Comparison of ENCODE assay signal across 2 cellular contexts in the genomic region with DNA sequence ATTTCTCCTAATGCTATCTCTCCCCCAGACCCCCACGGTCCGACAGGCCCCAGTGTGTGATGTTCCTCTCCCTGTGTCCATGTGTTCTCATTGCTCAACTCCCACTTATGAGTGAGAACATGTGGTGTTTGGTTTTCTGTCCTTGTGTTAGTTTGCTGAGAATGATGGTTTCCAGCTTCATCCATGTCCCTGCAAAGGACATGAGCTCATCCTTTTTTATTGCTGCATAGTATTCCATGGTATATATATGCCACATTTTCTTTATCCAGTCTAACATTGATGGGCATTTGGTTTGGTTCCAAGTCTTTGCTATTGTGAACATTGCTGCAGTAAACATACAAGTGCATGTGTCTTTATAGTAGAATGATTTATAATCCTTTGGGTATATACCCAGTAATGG.
TF ChIP-seq lines count a peak whose summit lies in the region.

No MANE protein-coding gene starts in this region.

TF ChIP-seq in HEK293, 187 proteins besides CTCF, POLR2A, EP300 and RAD21:
- TF ChIP-seq, protein P1, sequence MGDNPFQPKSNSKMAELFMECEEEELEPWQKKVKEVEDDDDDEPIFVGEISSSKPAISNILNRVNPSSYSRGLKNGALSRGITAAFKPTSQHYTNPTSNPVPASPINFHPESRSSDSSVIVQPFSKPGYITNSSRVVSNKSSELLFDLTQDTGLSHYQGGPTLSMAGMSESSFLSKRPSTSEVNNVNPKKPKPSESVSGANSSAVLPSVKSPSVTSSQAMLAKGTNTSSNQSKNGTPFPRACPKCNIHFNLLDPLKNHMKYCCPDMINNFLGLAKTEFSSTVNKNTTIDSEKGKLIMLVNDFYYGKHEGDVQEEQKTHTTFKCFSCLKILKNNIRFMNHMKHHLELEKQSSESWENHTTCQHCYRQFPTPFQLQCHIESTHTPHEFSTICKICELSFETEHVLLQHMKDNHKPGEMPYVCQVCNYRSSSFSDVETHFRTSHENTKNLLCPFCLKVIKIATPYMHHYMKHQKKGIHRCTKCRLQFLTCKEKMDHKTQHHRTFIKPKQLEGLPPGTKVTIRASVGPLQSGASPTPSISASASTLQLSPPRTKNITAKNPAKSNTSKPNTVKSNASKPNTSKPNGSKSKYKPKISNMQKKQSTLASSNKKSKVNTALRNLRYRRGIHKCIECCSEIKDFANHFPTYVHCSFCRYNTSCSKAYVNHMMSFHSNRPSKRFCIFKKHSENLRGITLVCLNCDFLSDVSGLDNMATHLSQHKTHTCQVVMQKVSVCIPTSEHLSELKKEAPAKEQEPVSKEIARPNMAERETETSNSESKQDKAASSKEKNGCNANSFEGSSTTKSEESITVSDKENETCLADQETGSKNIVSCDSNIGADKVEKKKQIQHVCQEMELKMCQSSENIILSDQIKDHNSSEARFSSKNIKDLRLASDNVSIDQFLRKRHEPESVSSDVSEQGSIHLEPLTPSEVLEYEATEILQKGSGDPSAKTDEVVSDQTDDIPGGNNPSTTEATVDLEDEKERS (tag by site-specific recombination; IDR thresholded peaks at IDR 0.05): 0 out of 2 replicates have a peak, but pooled peaks have one; percentile 11
- TF ChIP-seq ZNF146 (tag by site-specific recombination; IDR thresholded peaks at IDR 0.05): peak; percentile 85

TF ChIP-seq in HepG2, 621 proteins besides CTCF, POLR2A, EP300 and RAD21:
- TF ChIP-seq, protein P2, sequence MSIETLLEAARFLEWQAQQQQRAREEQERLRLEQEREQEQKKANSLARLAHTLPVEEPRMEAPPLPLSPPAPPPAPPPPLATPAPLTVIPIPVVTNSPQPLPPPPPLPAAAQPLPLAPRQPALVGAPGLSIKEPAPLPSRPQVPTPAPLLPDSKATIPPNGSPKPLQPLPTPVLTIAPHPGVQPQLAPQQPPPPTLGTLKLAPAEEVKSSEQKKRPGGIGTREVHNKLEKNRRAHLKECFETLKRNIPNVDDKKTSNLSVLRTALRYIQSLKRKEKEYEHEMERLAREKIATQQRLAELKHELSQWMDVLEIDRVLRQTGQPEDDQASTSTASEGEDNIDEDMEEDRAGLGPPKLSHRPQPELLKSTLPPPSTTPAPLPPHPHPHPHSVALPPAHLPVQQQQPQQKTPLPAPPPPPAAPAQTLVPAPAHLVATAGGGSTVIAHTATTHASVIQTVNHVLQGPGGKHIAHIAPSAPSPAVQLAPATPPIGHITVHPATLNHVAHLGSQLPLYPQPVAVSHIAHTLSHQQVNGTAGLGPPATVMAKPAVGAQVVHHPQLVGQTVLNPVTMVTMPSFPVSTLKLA (IDR thresholded peaks at IDR 0.05): 0 out of 2 replicates have a peak, but pooled peaks have one; percentile 26
- 0 out of 2 replicates have a peak, but pooled peaks have one; percentile 60 for TF ChIP-seq ZNF260 (CRISPR knock-in tag; IDR thresholded peaks at IDR 0.05; ENCODE audit: borderline replicate concordance, low read depth)
